ENCODE assay signal across 12 cellular contexts in the genomic region with DNA sequence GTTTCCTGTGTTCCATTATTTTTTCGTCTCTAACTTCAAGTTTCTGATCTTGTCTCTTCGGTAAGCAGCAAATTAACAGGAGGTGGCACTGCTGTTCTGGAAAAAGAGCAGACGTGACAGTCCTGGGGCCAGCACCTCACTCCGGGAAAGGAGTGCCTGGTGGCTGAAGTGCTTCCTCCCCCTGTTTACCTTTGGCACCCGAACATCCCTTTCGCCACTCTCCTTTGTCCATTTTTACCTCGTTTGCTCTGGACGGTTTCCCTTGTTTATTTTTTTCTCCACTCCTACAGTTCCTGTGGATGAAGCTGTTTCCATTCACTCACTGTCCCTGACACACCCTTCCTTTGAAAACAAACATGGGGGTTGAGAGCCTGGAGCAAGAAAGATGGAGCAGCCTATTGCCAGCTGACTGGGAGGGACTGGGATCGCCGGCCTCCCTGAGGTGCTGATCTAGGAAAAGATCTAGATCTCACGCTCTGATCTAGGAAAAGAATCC. TPM values are rescaled to one million over a fixed set of nuclear protein-coding genes. Genes with fewer than 3 reads are reported as not detected.
DNase-seq lines count a peak whose midpoint lies in the region; ATAC-seq and TF ChIP-seq lines count a peak whose summit lies in the region.
"Had no signal": no experiment of that assay in that cellular context is flagged by ENCODE, and none has a peak within 500 bp of the region (broad histone marks: within the 10 kb centered on the region; RNA-seq: fewer than 3 reads in every experiment).

No MANE protein-coding gene starts in this region.

- TF ChIP-seq CTCF in mammary epithelial cell (conservative IDR thresholded peaks at IDR 0.05 in 1 of 2, IDR thresholded peaks at IDR 0.05 in 1 of 2; ENCODE audit: extremely low read depth in 1 of 2, insufficient read depth in 1 of 2, low read depth in 1 of 2, low read length in 2 of 2), result peak; percentile 37 to 65
- peak in 1 of 2 donors; percentile 17 for TF ChIP-seq CTCF in left lung (IDR thresholded peaks at IDR 0.05)
- peak; percentile 34 to 81 (median 45) for TF ChIP-seq CTCF in tibial nerve (IDR thresholded peaks at IDR 0.05)

- H2AFZ ChIP-seq in mammary epithelial cell (ENCODE audit: low read depth, low read length), result no peak overlapping the region

- ATAC-seq in left lung, result peak; percentile 92
- ATAC-seq in HG02870 (IDR thresholded peaks at IDR 0.05; ENCODE audit: unreplicated experiment), result no peak
- no peak for ATAC-seq in HG02678 (IDR thresholded peaks at IDR 0.05; ENCODE audit: unreplicated experiment)

- H3K9ac ChIP-seq in mammary epithelial cell (ENCODE audit: insufficient read depth, low read length), result peak overlapping the region; percentile 43

- BruUV-seq in mammary epithelial cell (replicated peaks; lab: Mats Ljungman, UMichigan), result no TSS peak

- no peaks in the 10 kb centered on the region for H4K20me1 ChIP-seq in mammary epithelial cell (ENCODE audit: insufficient read depth, low read length)

- H3K4me3 ChIP-seq in mammary epithelial cell (replicated peaks in 1 of 3; ENCODE audit: insufficient read depth in 1 of 3, low read depth in 2 of 3, low read length in 3 of 3) (no peak overlapping the region), left lung (no peak overlapping the region), tibial nerve (no peak overlapping the region)

- in situ Hi-C loops in mammary epithelial cell (cut with MboI; ENCODE audit: low sequenced_read_pairs in 2 of 2), result loop anchor here (5.0 to 10.0 kb wide), 2 partner anchors 65 to 68 kb away; no protein-coding TSS in a partner anchor

- H3K36me3 ChIP-seq in mammary epithelial cell (ENCODE audit: insufficient read depth, low read length) (peaks cover 9% of the 10 kb centered on the region), left lung (peaks cover 0 to 43% of the 10 kb centered on the region in 2 donors), tibial nerve (no peaks in the 10 kb centered on the region)

- intact Hi-C loops in mammary epithelial cell (cut with micrococcal nuclease) (loop anchor here (1.0 to 10.0 kb wide), 3 partner anchors 44 to 195 kb away; partner anchors contain the start of gene TRIM47), left lung (cut with DNase I) (no loop called here)

- H3K79me2 ChIP-seq in mammary epithelial cell (ENCODE audit: insufficient read depth, low read length), result peaks cover 74% of the 10 kb centered on the region

- H3K9me3 ChIP-seq in mammary epithelial cell (replicated peaks; ENCODE audit: insufficient read depth, low read length) (no peaks in the 10 kb centered on the region), left lung (no peaks in the 10 kb centered on the region), tibial nerve (no peaks in the 10 kb centered on the region)

- no peak for TF ChIP-seq POLR2A in tibial nerve (IDR thresholded peaks at IDR 0.05)

- WGBS in mammary epithelial cell (ENCODE audit: low coverage, missing lambda C conversion rate), result 5% methylated on average over 6 of the region's 11 CpGs
- 38 to 39% methylated on average over 11 of the region's 11 CpGs for WGBS in tibial nerve, 2 donors

- TF ChIP-seq EP300 in tibial nerve (IDR thresholded peaks at IDR 0.05), result peak; percentile 23 to 74

- H3K27ac ChIP-seq in mammary epithelial cell (ENCODE audit: insufficient read depth, low read depth, low read length), result peak overlapping the region; percentile 77
- H3K27ac ChIP-seq in left lung, result peak overlapping the region; percentile 37 to 60
- peak overlapping the region; percentile 72 to 98 (median 85) for H3K27ac ChIP-seq in tibial nerve

- H3K4me1 ChIP-seq in mammary epithelial cell (ENCODE audit: insufficient read depth, low read length) (peaks cover 51% of the 10 kb centered on the region), left lung (peaks cover 8 to 46% of the 10 kb centered on the region in 2 donors), tibial nerve (peaks cover 0 to 85% (median 43%) of the 10 kb centered on the region in 4 donors)

- dilution Hi-C loops in mammary epithelial cell (cut with HindIII; ENCODE audit: low sequenced_read_pairs), result loop anchor here (5.0 kb wide), 2 partner anchors 42 to 48 kb away; no protein-coding TSS in a partner anchor

- H3K27me3 ChIP-seq in mammary epithelial cell (ENCODE audit: insufficient read depth, low read length) (no peaks in the 10 kb centered on the region), left lung (no peaks in the 10 kb centered on the region), tibial nerve (no peaks in the 10 kb centered on the region)

- peak overlapping the region; percentile 54 for H3K4me2 ChIP-seq in mammary epithelial cell (ENCODE audit: insufficient read depth, low read depth, low read length)

- CTCF ChIA-PET in mammary epithelial cell (lab: Charles Lee; ENCODE audit: low non-redundant PET), result interaction anchor here (0.6 to 1.0 kb wide), 7 partner anchors 24 to 161 kb away, joined by 3 to 31 read pairs (median 4); no protein-coding TSS in a partner anchor

- DNase-seq in NCI-H748 (lab: John Stamatoyannopoulos, UW; ENCODE audit: unreplicated experiment) (peak; percentile 18), NCI-H748 treated with DMSO at 0.1 percent for 48 hours (lab: John Stamatoyannopoulos, UW) (no peak), mammary epithelial cell (peak; percentile 70), left lung (peak in 1 of 2 donors; percentile 64), tibial nerve (ENCODE audit: low spot score in 2 of 2) (peak; percentile 41 to 54)
- no peak for DNase-seq in stimulated activated CD4-positive, alpha-beta T cell treated with anti-CD3 and anti-CD28 coated beads, Interleukin-12 subunit alpha, Interleukin-12 subunit beta, amount 100 ng/mL, for 4 hours
- DNase-seq: effector CD4-positive, alpha-beta T cell; stimulated activated CD8-positive, alpha-beta memory T cell treated with anti-CD3 and anti-CD28 coated beads, Interleukin-4, amount 100 ng/mL, for 48 hours had no signal

RNA-seq across cellular contexts. Expression of gene SAP30BP, which starts 12.6 kb away (rescaled TPM):
- total RNA-seq in mammary epithelial cell, result 100 to 1,000 TPM in 1 of 2 donors, 10 to 100 TPM in 1; 49.0 to 105 TPM
- polyA plus RNA-seq in mammary epithelial cell, result 85.8 TPM
- polyA minus RNA-seq in mammary epithelial cell, result 78.9 TPM
- total RNA-seq in left lung, result 10 to 100 TPM; 58.9 to 80.8 TPM
- 100 to 1,000 TPM in 2 of 4 donors, 10 to 100 TPM in 2; 63.9 to 119 (median 95.3) TPM for total RNA-seq in tibial nerve

RNA-seq across cellular contexts. Expression of gene RECQL5, which starts 12.8 kb away (rescaled TPM):
- total RNA-seq in mammary epithelial cell (10 to 100 TPM; 25.3 to 34.8 TPM), left lung (10 to 100 TPM; 28.5 to 35.5 TPM), tibial nerve (10 to 100 TPM; 23.2 to 51.9 (median 34.7) TPM)
- polyA plus RNA-seq in mammary epithelial cell, result 14.5 TPM
- 27.2 TPM for polyA minus RNA-seq in mammary epithelial cell

RNA-seq across cellular contexts. Expression of gene ITGB4, which starts 41.5 kb away (rescaled TPM):
- total RNA-seq in mammary epithelial cell (1,000 to 10,000 TPM; 2,525 to 2,618 TPM), left lung (10 to 100 TPM; 44.1 to 54.8 TPM), tibial nerve (100 to 1,000 TPM; 211 to 335 (median 233) TPM)
- 1,059 TPM for polyA plus RNA-seq in mammary epithelial cell
- polyA minus RNA-seq in mammary epithelial cell, result 2,510 TPM

RNA-seq across cellular contexts. Expression of gene SMIM5, which starts 46.5 kb away (rescaled TPM):
- total RNA-seq in mammary epithelial cell (not detected), left lung (1 to 10 TPM; 1.0 to 1.7 TPM), tibial nerve (10 to 100 TPM; 17.3 to 41.1 (median 25.0) TPM)
- 0.03 TPM for polyA plus RNA-seq in mammary epithelial cell
- not detected for polyA minus RNA-seq in mammary epithelial cell
- total RNA-seq: neural crest cell had no signal
- polyA plus RNA-seq: AG04450 had no signal

Comparison
In these comparisons a context has a peak if more than half of its experiments do, and no peak if none do; other contexts are left out.
1. DNase-seq: peak in NCI-H748 (single experiment), mammary epithelial cell (single experiment) and tibial nerve (2 of 2); none in NCI-H748 treated with DMSO at 0.1 percent for 48 hours (single experiment) and stimulated activated CD4-positive, alpha-beta T cell treated with anti-CD3 and anti-CD28 coated beads, Interleukin-12 subunit alpha, Interleukin-12 subunit beta, amount 100 ng/mL, for 4 hours (single experiment).
2. RNA of gene ITGB4, which starts 41.5 kb away (total RNA-seq): 2,525 to 2,618 TPM in mammary epithelial cell; 211 to 335 TPM in tibial nerve and 44.1 to 54.8 TPM in left lung; every median in the first group is over 4 times any median in the second.
3. Peak in every context shown above with its lines, with median percentiles within 50 percentile points of each other: H3K27ac ChIP-seq.